In genomic region chr3:67569324-67569723, GRCh38 we compare ENCODE assay signal across 23 cellular contexts.
"Had no signal": no experiment of that assay in that cellular context is flagged by ENCODE, and none has a peak within 500 bp of the region (broad histone marks: within the 10 kb centered on the region; RNA-seq: fewer than 3 reads in every experiment).

No MANE protein-coding gene starts in this region.

- H3K9me3 ChIP-seq: MG63, SJSA1 had no signal

- FAIRE-seq: RCC 7860 had no signal

- DNase-seq: IMR-90, Karpas-422, KG1, MG63, NCI-H1092, NCI-H1105 treated with DMSO at 0.1 percent for 48 hours, NCI-H1436, NCI-H187, NCI-H2029, NCI-H2081 treated with DMSO at 0.1 percent for 48 hours, NCI-H2171, NCI-H226, NCI-H446, NCI-H510A, NCI-H524 treated with DMSO at 0.1 percent for 48 hours, NCI-H69, NCI-H774, Right ventricle myocardium superior, RPMI8226, SIG-M5 had no signal

- H3K4me1 ChIP-seq: SJSA1 had no signal

- H3K4me3 ChIP-seq: MG63, SJSA1, SK-N-MC had no signal

- H3K27ac ChIP-seq: SJSA1, SK-N-MC had no signal

- H3K27me3 ChIP-seq: MG63, SJSA1 had no signal

- H3K36me3 ChIP-seq: MG63 had no signal
